7 cellular contexts compared by ENCODE assay signal in genomic region chr11:94312339-94312738, GRCh38. TPM values are rescaled to one million over a fixed set of nuclear protein-coding genes. Genes with fewer than 3 reads are reported as not detected.
"Had no signal": no experiment of that assay in that cellular context is flagged by ENCODE, and none has a peak within 500 bp of the region (broad histone marks: within the 10 kb centered on the region; RNA-seq: fewer than 3 reads in every experiment).

No MANE protein-coding gene starts in this region.

- H3K9me3 Mint-ChIP-seq: H9 had no signal

- H2AFZ ChIP-seq: GM23248 had no signal

- H3K4me1 Mint-ChIP-seq: H9 had no signal

- ATAC-seq: K562 had no signal

- H3K27ac ChIP-seq: GM23248 had no signal

- DNase-seq: GM23248, H9, HCEC 1CT, IMR-90 had no signal

- H3K4me3 ChIP-seq: GM23248, K562 had no signal

- H3K27ac Mint-ChIP-seq: H9 had no signal

- H3K4me3 Mint-ChIP-seq: H9 had no signal

RNA-seq across cellular contexts. Expression of gene IZUMO1R, which starts 8.0 kb away (rescaled TPM):
- total RNA-seq: GM23248, H1, H9, HT-29, IMR-90, K562 had no signal
- polyA plus RNA-seq: GM23248, H1, IMR-90, K562 had no signal
